In the genomic region with DNA sequence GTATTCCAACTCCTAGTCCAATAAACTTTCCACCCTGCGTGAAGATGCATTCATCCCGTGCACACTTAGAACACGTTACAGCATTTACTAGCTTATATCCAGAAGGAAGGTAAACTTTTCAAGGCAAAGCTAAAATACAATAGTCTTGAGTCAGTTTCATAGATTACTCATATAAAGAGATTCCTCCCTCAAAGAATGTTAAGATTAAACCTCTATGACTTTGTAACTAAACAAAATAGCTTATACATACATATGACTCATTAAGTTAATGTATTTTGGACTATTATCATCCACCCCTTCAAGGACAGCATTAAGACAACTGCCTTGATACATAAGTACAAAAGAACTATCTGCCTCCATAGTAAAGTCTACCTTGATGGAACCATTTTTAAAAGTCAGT, we compare ENCODE assay signal across 24 cellular contexts. TPM values are rescaled to one million over a fixed set of nuclear protein-coding genes. Genes with fewer than 3 reads are reported as not detected.
DNase-seq lines count a peak whose midpoint lies in the region; ATAC-seq and TF ChIP-seq lines count a peak whose summit lies in the region.
"Had no signal": no experiment of that assay in that cellular context is flagged by ENCODE, and none has a peak within 500 bp of the region (broad histone marks: within the 10 kb centered on the region; RNA-seq: fewer than 3 reads in every experiment).

No MANE protein-coding gene starts in this region.

- TF ChIP-seq CTCF in AG04450 (IDR thresholded peaks at IDR 0.05; ENCODE audit: low read depth, low read length) (no peak), foreskin keratinocyte (conservative IDR thresholded peaks at IDR 0.05) (no peak)

- H3K4me1 ChIP-seq in adipocyte (ENCODE audit: control insufficient read depth, insufficient read depth, low read length) (peaks cover 23% of the 10 kb centered on the region), foreskin keratinocyte (no peaks in the 10 kb centered on the region)
- H3K4me1 ChIP-seq: prostate gland had no signal

- no peak overlapping the region for H3K9ac ChIP-seq in adipocyte (ENCODE audit: low read length)

- H3K4me3 ChIP-seq in AG04450 (ENCODE audit: low read depth, low read length): no peak overlapping the region
- no peak overlapping the region for H3K4me3 ChIP-seq in adipocyte (ENCODE audit: low read length)
- H3K4me3 ChIP-seq: hepatocyte, prostate gland, suprapubic skin had no signal

- peak overlapping the region; percentile 32 for H3K27ac ChIP-seq in AG04450 (ENCODE audit: low read depth, low read length)
- H3K27ac ChIP-seq in foreskin keratinocyte: no peak overlapping the region
- H3K27ac ChIP-seq: C4-2B, hepatocyte, prostate gland, suprapubic skin had no signal

- peaks cover 59% of the 10 kb centered on the region for H3K36me3 ChIP-seq in adipocyte (ENCODE audit: control insufficient read depth, insufficient read depth, low read length, severe bottlenecking)
- H3K36me3 ChIP-seq: prostate gland had no signal

- H3K27me3 ChIP-seq in AG04450 (ENCODE audit: control insufficient read depth, insufficient read depth, low read length): no peaks in the 10 kb centered on the region
- no peaks in the 10 kb centered on the region for H3K27me3 ChIP-seq in adipocyte (replicated peaks; ENCODE audit: control insufficient read depth, insufficient read depth, low read length)
- H3K27me3 ChIP-seq in foreskin keratinocyte: no peaks in the 10 kb centered on the region
- H3K27me3 ChIP-seq: hepatocyte, suprapubic skin had no signal

- peak; percentile 94 for ATAC-seq in foreskin keratinocyte
- ATAC-seq: activated CD8-positive, alpha-beta memory T cell treated with anti-CD3 and anti-CD28 coated beads, Interleukin-2, amount 10 ng/mL, durations not matched to agents 7 days and 5 days; activated naive CD4-positive, alpha-beta T cell treated with anti-CD3 and anti-CD28 coated beads, Interleukin-2, amount 50 U/mL, for 72 hours; effector memory CD8-positive, alpha-beta T cell had no signal

- POLR2A ChIA-PET in AG04450 (lab: Yijun Ruan, JAX): interaction anchor here (0.8 to 1.5 kb wide), 5 partner anchors 18 to 222 kb away, joined by 3 to 6 read pairs (median 3); no protein-coding TSS in a partner anchor

- CTCF ChIA-PET in AG04450 (lab: Charles Lee): no interaction called here

- DNase-seq in AG04450 (ENCODE audit: low read depth, low spot score): no peak
- DNase-seq in HT-29 (ENCODE audit: low spot score): peak; percentile 5
- DNase-seq in adipocyte (ENCODE audit: low read depth): peak; percentile 19
- peak in 1 of 2 donors; percentile 57 for DNase-seq in foreskin keratinocyte
- DNase-seq in activated CD4-positive, alpha-beta T cell treated with anti-CD3 and anti-CD28 coated beads, Interleukin-2, amount 50 U/mL, for 1 hour: no peak
- DNase-seq in NCI-H2081 (lab: John Stamatoyannopoulos, UW): no peak
- no peak for DNase-seq in NCI-H524 (lab: John Stamatoyannopoulos, UW)
- DNase-seq in activated gamma-delta T cell treated with Interleukin-2 at 50 U/mL for 16 hours: no peak
- DNase-seq: activated CD4-positive, alpha-beta T cell treated with anti-CD3 and anti-CD28 coated beads for 4 hours; activated CD8-positive, alpha-beta memory T cell treated with anti-CD3 and anti-CD28 coated beads, Interleukin-2, amount 10 ng/mL, durations not matched to agents 7 days and 5 days; Calu3; effector memory CD8-positive, alpha-beta T cell; H9; Karpas-422; NCI-H187 treated with DMSO at 0.1 percent for 48 hours; NCI-H774; SHP77 treated with DMSO at 0.1 percent for 48 hours; T-helper 1 cell had no signal

- no peaks in the 10 kb centered on the region for H3K9me3 ChIP-seq in AG04450 (ENCODE audit: control insufficient read depth, insufficient read depth, low read length)
- H3K9me3 ChIP-seq in adipocyte (ENCODE audit: control insufficient read depth, low read length): no peaks in the 10 kb centered on the region
- H3K9me3 ChIP-seq: prostate gland, suprapubic skin had no signal

RNA-seq across cellular contexts. Expression of a gene that starts 36.1 kb away (rescaled TPM):
- polyA plus RNA-seq in AG04450 (2011; rRNA removed) (42.8 and 44.0 TPM in 2 replicates), foreskin keratinocyte (15.1 and 19.0 TPM in 2 replicates)
- polyA minus RNA-seq in AG04450 (2011; rRNA and poly(A)+ RNA removed): 47.7 and 60.4 TPM in 2 replicates
- 79.0 and 82.1 TPM in 2 replicates for total RNA-seq in HT-29 (2014; rRNA removed; shearing (Covaris generic))
- total RNA-seq in foreskin keratinocyte: 21.4 and 24.2 TPM in 2 replicates
- total RNA-seq: activated T-helper 1 cell treated with anti-CD3 and anti-CD28 coated beads, Interleukin-12 subunit alpha, Interleukin-12 subunit beta, Interleukin-2, Interleukin-4 antibody, amounts not matched to agents 30 ng/mL and 10 ng/mL and 1 ng/mL, durations not matched to agents 14 hours and 24 hours and 36 hours had no signal

Comparison
In these comparisons a context has a peak if more than half of its experiments do, and no peak if none do; other contexts are left out.
1. DNase-seq: peak in HT-29 (single experiment) and adipocyte (single experiment); none in AG04450 (single experiment), activated CD4-positive, alpha-beta T cell treated with anti-CD3 and anti-CD28 coated beads, Interleukin-2, amount 50 U/mL, for 1 hour (single experiment), NCI-H2081 (0 of 2), NCI-H524 (0 of 2) and activated gamma-delta T cell treated with Interleukin-2 at 50 U/mL for 16 hours (single experiment).